In the genomic region with DNA sequence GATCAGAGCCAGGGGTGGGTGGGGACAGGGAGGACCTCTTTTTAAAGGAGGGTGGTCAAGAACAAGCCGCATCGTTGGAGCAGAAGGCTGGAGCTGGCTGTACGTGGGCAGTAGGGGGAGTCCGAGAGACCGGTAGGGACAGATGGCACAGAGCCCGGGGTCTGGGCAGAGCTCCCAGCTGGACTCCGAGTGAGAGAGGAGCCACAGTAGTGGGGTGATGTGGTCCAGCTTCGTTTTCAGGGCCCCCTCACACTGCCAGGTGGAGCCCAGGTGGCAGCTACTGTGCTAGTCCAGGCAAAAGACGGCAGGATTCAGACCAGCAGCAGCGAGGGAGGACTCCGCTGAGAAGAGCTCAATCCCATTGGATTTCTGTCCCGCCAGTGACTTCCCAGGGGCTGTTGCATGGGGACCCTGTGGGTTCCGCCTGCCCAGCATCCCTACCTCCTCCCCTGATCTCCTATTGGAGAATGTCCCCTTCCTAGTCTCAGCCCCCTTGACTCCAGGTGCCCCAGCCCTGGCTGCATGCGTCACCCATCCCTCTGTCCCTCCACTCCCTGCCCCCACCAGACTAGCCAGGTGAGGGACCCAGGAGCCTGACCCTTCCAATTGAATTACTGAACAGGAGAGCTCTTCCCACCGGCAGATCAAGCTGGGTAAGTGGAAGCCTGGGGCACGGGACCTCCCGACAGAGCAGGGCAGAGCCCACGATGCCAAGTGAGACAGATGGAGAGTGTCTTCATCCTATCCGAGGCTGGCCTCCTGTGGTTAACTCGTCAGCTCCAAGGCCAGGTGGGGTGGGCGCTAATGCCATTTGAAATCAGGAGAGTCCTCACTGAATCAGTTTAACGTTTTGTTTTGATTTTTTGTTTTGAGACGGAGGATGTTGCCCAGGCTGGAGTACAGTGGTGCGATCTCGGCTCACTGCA, we compare ENCODE assay signal across 1 cellular context.
TF ChIP-seq lines count a peak whose summit lies in the region.

No MANE protein-coding gene starts in this region.

TF ChIP-seq in A549, 52 proteins besides CTCF, POLR2A, EP300 and RAD21:
- TF ChIP-seq HOXA7 (CRISPR knock-in tag; IDR thresholded peaks at IDR 0.05) (no peak), SMC3 (IDR thresholded peaks at IDR 0.05) (peak; percentile 16; the same call in 1 of the 3 replicates), FOXS1 (CRISPR knock-in tag; IDR thresholded peaks at IDR 0.05) (no peak)
- TF ChIP-seq, protein P1, sequence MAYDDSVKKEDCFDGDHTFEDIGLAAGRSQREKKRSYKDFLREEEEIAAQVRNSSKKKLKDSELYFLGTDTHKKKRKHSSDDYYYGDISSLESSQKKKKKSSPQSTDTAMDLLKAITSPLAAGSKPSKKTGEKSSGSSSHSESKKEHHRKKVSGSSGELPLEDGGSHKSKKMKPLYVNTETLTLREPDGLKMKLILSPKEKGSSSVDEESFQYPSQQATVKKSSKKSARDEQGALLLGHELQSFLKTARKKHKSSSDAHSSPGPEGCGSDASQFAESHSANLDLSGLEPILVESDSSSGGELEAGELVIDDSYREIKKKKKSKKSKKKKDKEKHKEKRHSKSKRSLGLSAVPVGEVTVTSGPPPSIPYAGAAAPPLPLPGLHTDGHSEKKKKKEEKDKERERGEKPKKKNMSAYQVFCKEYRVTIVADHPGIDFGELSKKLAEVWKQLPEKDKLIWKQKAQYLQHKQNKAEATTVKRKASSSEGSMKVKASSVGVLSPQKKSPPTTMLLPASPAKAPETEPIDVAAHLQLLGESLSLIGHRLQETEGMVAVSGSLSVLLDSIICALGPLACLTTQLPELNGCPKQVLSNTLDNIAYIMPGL (CRISPR knock-in tag; IDR thresholded peaks at IDR 0.05; ENCODE audit: borderline replicate concordance), result no peak
TF ChIP-seq in A549: peak in this region for 1.
